Comparison of ENCODE assay signal across 21 cellular contexts in the genomic region with DNA sequence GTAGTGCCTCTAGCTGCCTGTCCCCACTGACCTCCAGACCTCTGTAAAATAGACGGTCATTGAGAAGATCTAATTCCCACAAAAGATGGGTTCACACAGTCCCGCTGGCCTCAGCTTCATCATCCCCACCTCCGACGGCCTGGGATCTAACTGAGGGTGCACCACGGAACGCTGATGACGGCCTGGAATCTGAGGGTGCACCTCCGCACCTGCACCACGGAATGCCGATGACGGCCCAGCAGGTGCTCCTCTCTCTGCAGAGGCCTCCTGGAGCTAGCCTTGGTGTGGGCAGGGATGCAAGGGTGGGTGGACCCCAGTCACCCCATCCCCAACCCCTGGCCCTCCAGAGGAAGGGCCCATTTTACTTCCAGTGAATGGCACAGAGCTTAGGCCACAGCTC.
"Had no signal": no experiment of that assay in that cellular context is flagged by ENCODE, and none has a peak within 500 bp of the region (broad histone marks: within the 10 kb centered on the region; RNA-seq: fewer than 3 reads in every experiment).

No MANE protein-coding gene starts in this region.

- H3K4me3 Mint-ChIP-seq: activated CD4-positive, alpha-beta T cell treated with anti-CD3 and anti-CD28 coated beads, Interleukin-2, amount 10 ng/mL, durations not matched to agents 24 days and 14 days; activated CD8-positive, alpha-beta memory T cell treated with anti-CD3 and anti-CD28 coated beads, Interleukin-2, amount 10 ng/mL, durations not matched to agents 7 days and 5 days; activated naive CD4-positive, alpha-beta T cell treated with anti-CD3 and anti-CD28 coated beads, Interleukin-2, amount 50 U/mL, for 24 hours; activated T-cell treated with anti-CD3 and anti-CD28 coated beads, Interleukin-2, amount 50 U/mL, for 24 hours; activated T-helper 1 cell treated with anti-CD3 and anti-CD28 coated beads, Interleukin-12 subunit alpha, Interleukin-12 subunit beta, Interleukin-2, Interleukin-4 antibody, amounts not matched to agents 30 ng/mL and 10 ng/mL and 1 ng/mL, durations not matched to agents 14 hours and 24 hours and 36 hours; central memory CD8-positive, alpha-beta T cell; T-helper 1 cell treated with Interleukin-12 subunit alpha and Interleukin-12 subunit beta and Interleukin-4 antibody, amounts not matched to agents 30 μg/mL and 1 μg/mL, for 36 hours had no signal

- H3K27ac Mint-ChIP-seq: activated CD4-positive, alpha-beta T cell treated with anti-CD3 and anti-CD28 coated beads, Interleukin-2, amount 10 ng/mL, durations not matched to agents 24 days and 14 days; activated CD8-positive, alpha-beta memory T cell treated with anti-CD3 and anti-CD28 coated beads, Interleukin-2, amount 10 ng/mL, durations not matched to agents 7 days and 5 days; activated naive CD4-positive, alpha-beta T cell treated with anti-CD3 and anti-CD28 coated beads, Interleukin-2, amount 50 U/mL, for 24 hours; activated T-cell treated with anti-CD3 and anti-CD28 coated beads, Interleukin-2, amount 50 U/mL, for 24 hours; activated T-helper 1 cell treated with anti-CD3 and anti-CD28 coated beads, Interleukin-12 subunit alpha, Interleukin-12 subunit beta, Interleukin-2, Interleukin-4 antibody, amounts not matched to agents 30 ng/mL and 10 ng/mL and 1 ng/mL, durations not matched to agents 14 hours and 24 hours and 36 hours; T-helper 1 cell treated with Interleukin-12 subunit alpha and Interleukin-12 subunit beta and Interleukin-4 antibody, amounts not matched to agents 30 μg/mL and 1 μg/mL, for 36 hours had no signal

- H3K4me1 Mint-ChIP-seq: activated CD4-positive, alpha-beta T cell treated with anti-CD3 and anti-CD28 coated beads, Interleukin-2, amount 10 ng/mL, durations not matched to agents 24 days and 14 days; activated CD8-positive, alpha-beta memory T cell treated with anti-CD3 and anti-CD28 coated beads, Interleukin-2, amount 10 ng/mL, durations not matched to agents 7 days and 5 days; activated naive CD4-positive, alpha-beta T cell treated with anti-CD3 and anti-CD28 coated beads, Interleukin-2, amount 50 U/mL, for 24 hours; central memory CD8-positive, alpha-beta T cell had no signal

- H3K9me3 Mint-ChIP-seq: activated CD4-positive, alpha-beta T cell treated with anti-CD3 and anti-CD28 coated beads, Interleukin-2, amount 10 ng/mL, durations not matched to agents 24 days and 14 days; activated naive CD4-positive, alpha-beta T cell treated with anti-CD3 and anti-CD28 coated beads, Interleukin-2, amount 50 U/mL, for 24 hours; activated T-cell treated with anti-CD3 and anti-CD28 coated beads, Interleukin-2, amount 50 U/mL, for 24 hours; activated T-helper 1 cell treated with anti-CD3 and anti-CD28 coated beads, Interleukin-12 subunit alpha, Interleukin-12 subunit beta, Interleukin-2, Interleukin-4 antibody, amounts not matched to agents 30 ng/mL and 10 ng/mL and 1 ng/mL, durations not matched to agents 14 hours and 24 hours and 36 hours; central memory CD8-positive, alpha-beta T cell; T-helper 1 cell treated with Interleukin-12 subunit alpha and Interleukin-12 subunit beta and Interleukin-4 antibody, amounts not matched to agents 30 μg/mL and 1 μg/mL, for 36 hours had no signal

- ATAC-seq: activated CD8-positive, alpha-beta memory T cell treated with anti-CD3 and anti-CD28 coated beads, Interleukin-2, amount 10 ng/mL, durations not matched to agents 7 days and 5 days had no signal

- DNase-seq: activated CD4-positive, alpha-beta T cell treated with anti-CD3 and anti-CD28 coated beads for 1 hour; activated CD4-positive, alpha-beta T cell treated with anti-CD3 and anti-CD28 coated beads, Interleukin-2, amount 10 ng/mL, durations not matched to agents 24 days and 14 days; activated CD4-positive, alpha-beta T cell treated with anti-CD3 and anti-CD28 coated beads, Interleukin-2, amount 50 U/mL, for 48 hours; activated CD8-positive, alpha-beta memory T cell treated with anti-CD3 and anti-CD28 coated beads, Interleukin-2, amount 10 ng/mL, durations not matched to agents 7 days and 5 days; activated effector memory CD4-positive, alpha-beta T cell treated with Interleukin-2 at 50 U/mL for 16 hours; activated naive CD4-positive, alpha-beta T cell; activated T-cell treated with anti-CD3 and anti-CD28 coated beads, Interleukin-2, amount 50 U/mL, for 24 hours; MG63; MV-4-11; NCI-H1105; NCI-H1436; NCI-H1694 treated with DMSO at 0.1 percent for 48 hours; NCI-H2029 treated with DMSO at 0.1 percent for 48 hours; NCI-H446; NCI-H524; Peyer's patch; SHP77 treated with DMSO at 0.1 percent for 48 hours had no signal

- H3K27me3 Mint-ChIP-seq: activated CD4-positive, alpha-beta T cell treated with anti-CD3 and anti-CD28 coated beads, Interleukin-2, amount 10 ng/mL, durations not matched to agents 24 days and 14 days; activated naive CD4-positive, alpha-beta T cell treated with anti-CD3 and anti-CD28 coated beads, Interleukin-2, amount 50 U/mL, for 24 hours; activated T-cell treated with anti-CD3 and anti-CD28 coated beads, Interleukin-2, amount 50 U/mL, for 24 hours had no signal

- H3K36me3 Mint-ChIP-seq: activated CD8-positive, alpha-beta memory T cell treated with anti-CD3 and anti-CD28 coated beads, Interleukin-2, amount 10 ng/mL, durations not matched to agents 7 days and 5 days; activated naive CD4-positive, alpha-beta T cell treated with anti-CD3 and anti-CD28 coated beads, Interleukin-2, amount 50 U/mL, for 24 hours had no signal
